ENCODE assay signal across 18 cellular contexts in genomic region chr12:128726866-128727265, GRCh38.
DNase-seq lines count a peak whose midpoint lies in the region; ATAC-seq and TF ChIP-seq lines count a peak whose summit lies in the region.
"Had no signal": no experiment of that assay in that cellular context is flagged by ENCODE, and none has a peak within 500 bp of the region (broad histone marks: within the 10 kb centered on the region; RNA-seq: fewer than 3 reads in every experiment).

No MANE protein-coding gene starts in this region.

- H3K36me3 ChIP-seq in transverse colon: no peaks in the 10 kb centered on the region

- in situ Hi-C loops in transverse colon (cut with MboI; ENCODE audit: low pct_ligation_motif_present in 1 of 4, low pct_unique_long_range_greater_than_20kb in 1 of 4, low sequenced_read_pairs in 3 of 4): no loop called here
- in situ Hi-C loops in G401 (cut with HindIII; ENCODE audit: low sequenced_read_pairs): no loop called here

- H3K27ac Mint-ChIP-seq in immature natural killer cell: peak overlapping the region; percentile 76 to 93 (median 88)
- H3K27ac Mint-ChIP-seq: CD4-positive, alpha-beta memory T cell had no signal

- peaks cover 57 to 59% of the 10 kb centered on the region in 2 donors for H3K4me1 Mint-ChIP-seq in immature natural killer cell
- H3K4me1 Mint-ChIP-seq: CD4-positive, alpha-beta memory T cell had no signal

- no peaks in the 10 kb centered on the region for H3K9me3 ChIP-seq in transverse colon

- H3K36me3 Mint-ChIP-seq in immature natural killer cell: no peaks in the 10 kb centered on the region
- H3K36me3 Mint-ChIP-seq: CD4-positive, alpha-beta memory T cell had no signal

- intact Hi-C loops in transverse colon (cut with DNase I; ENCODE audit: low total_unique reads): no loop called here

- H3K4me1 ChIP-seq in transverse colon: peaks cover 0 to 7% (median 2%) of the 10 kb centered on the region in 4 donors

- H3K4me3 ChIP-seq in transverse colon: no peak overlapping the region
- H3K4me3 ChIP-seq: SK-N-MC had no signal

- DNase-seq in NCI-H2107 treated with DMSO at 0.1 percent for 48 hours (lab: John Stamatoyannopoulos, UW; ENCODE audit: unreplicated experiment) (peak; percentile 60), NCI-H2107 (lab: John Stamatoyannopoulos, UW) (no peak), NCI-H69 (lab: John Stamatoyannopoulos, UW) (peak; percentile 88), immature natural killer cell (no peak), transverse colon (peak; percentile 46), G401 (ENCODE audit: low spot score) (no peak), C1 segment of cervical spinal cord (lab: John Stamatoyannopoulos, UW) (no peak)
- DNase-seq: CD4-positive, alpha-beta memory T cell; GOT3; KBM-7; MV-4-11; NCI-H1417 treated with DMSO at 0.1 percent for 48 hours; NCI-H2081 treated with DMSO at 0.1 percent for 48 hours; NCI-H226; NCI-H524 treated with DMSO at 0.1 percent for 48 hours; Right ventricle myocardium superior had no signal

- H3K27me3 ChIP-seq in transverse colon: no peaks in the 10 kb centered on the region

- 53 to 60% methylated on average over 2 of the region's 2 CpGs for WGBS in transverse colon (ENCODE audit: low coverage in 1 of 2), 2 donors

- peak overlapping the region; percentile 50 to 72 (median 66) for H3K4me3 Mint-ChIP-seq in immature natural killer cell
- H3K4me3 Mint-ChIP-seq: CD4-positive, alpha-beta memory T cell had no signal

- TF ChIP-seq POLR2A in transverse colon (IDR thresholded peaks at IDR 0.05): no peak

- no peak for TF ChIP-seq EP300 in transverse colon (IDR thresholded peaks at IDR 0.05; ENCODE audit: low read depth)

- H3K27me3 Mint-ChIP-seq in immature natural killer cell (ENCODE audit: low read depth in 3 of 3): peaks cover 0 to 4% (median 0%) of the 10 kb centered on the region in 3 donors

- no peaks in the 10 kb centered on the region for H3K9me3 Mint-ChIP-seq in immature natural killer cell

- ATAC-seq in GM19351 (IDR thresholded peaks at IDR 0.05; ENCODE audit: unreplicated experiment): no peak

- no peak for TF ChIP-seq CTCF in transverse colon (IDR thresholded peaks at IDR 0.05)

- no peak overlapping the region for H3K27ac ChIP-seq in transverse colon
- H3K27ac ChIP-seq: SK-N-MC had no signal

Comparison
In these comparisons a context has a peak if more than half of its experiments do, and no peak if none do; other contexts are left out.
1. DNase-seq: peak in NCI-H2107 treated with DMSO at 0.1 percent for 48 hours (single experiment), NCI-H69 (single experiment) and transverse colon (single experiment); none in NCI-H2107 (single experiment), immature natural killer cell (0 of 3), G401 (single experiment) and C1 segment of cervical spinal cord (0 of 14).